ENCODE assay signal across 1 cellular context in the genomic region with DNA sequence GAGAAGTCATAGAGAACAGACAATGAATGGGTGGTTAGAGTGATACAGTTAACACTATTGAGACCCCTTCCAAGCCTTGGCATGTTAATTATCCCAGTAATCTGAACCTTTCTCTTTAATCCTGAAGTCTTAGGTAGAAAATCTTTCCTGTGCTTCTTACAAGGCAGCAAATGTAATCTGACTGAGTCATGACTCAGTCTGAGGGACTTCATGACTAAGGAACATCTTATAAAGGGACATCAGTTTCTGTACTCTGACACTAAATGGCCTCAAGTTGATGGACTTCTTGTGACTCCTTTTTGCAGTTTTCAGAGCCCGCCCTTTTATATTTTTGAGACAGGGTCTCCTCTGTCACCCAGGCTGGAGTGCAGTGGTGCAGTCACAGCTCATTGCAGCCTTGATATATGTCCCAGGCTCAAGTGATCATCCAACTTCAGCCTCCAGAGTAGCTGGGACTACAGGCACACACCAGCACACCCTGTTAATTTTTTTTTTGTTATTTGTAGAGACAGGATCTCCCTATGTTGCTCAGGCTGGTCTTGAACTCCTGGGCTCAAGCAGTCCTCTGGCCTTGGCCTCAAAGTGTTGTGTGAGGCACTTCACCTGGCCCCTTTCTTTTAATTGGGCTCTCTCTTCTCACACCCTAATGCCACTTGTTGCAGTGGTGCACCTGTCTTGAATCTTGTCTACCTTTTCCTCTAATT.
TF ChIP-seq lines count a peak whose summit lies in the region.

No MANE protein-coding gene starts in this region.

TF ChIP-seq in K562, 482 proteins besides CTCF, POLR2A, EP300 and RAD21:
- TF ChIP-seq MYNN (IDR thresholded peaks at IDR 0.05) (no peak), MYNN (CRISPR knock-in tag; IDR thresholded peaks at IDR 0.05) (no peak), SMC3 (conservative IDR thresholded peaks at IDR 0.05; ENCODE audit: insufficient read depth, low read depth, low read length) (no peak), POLR2B (IDR thresholded peaks at IDR 0.05; ENCODE audit: low read depth, partially characterized antibody) (peak; percentile 57), SUPT5H (IDR thresholded peaks at IDR 0.05) (peak; percentile 55; the same call in 1 of the 2 replicates), THRB (CRISPR knock-in tag; conservative IDR thresholded peaks at IDR 0.05) (0 out of 2 replicates have a peak, but pooled peaks have one; percentile 4)
